1 cellular context compared by ENCODE assay signal in the genomic region with DNA sequence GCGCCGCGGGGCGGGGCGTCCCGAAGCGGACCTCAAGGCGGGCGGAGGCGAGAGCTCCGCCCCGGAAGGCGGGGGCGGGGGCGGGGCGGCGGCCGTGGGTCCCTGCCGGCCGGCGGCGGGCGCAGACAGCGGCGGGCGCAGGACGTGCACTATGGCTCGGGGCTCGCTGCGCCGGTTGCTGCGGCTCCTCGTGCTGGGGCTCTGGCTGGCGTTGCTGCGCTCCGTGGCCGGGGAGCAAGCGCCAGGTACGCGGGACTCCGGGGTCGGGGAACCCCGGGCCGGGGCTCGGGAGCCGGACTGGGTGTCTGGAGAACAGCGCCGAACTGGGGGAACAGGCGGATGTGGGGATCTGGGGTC.
A peak's percentile ranks its signal among the peaks of the same experiment; 100 is the strongest.
TF ChIP-seq lines count a peak whose summit lies in the region.

A gene with protein sequence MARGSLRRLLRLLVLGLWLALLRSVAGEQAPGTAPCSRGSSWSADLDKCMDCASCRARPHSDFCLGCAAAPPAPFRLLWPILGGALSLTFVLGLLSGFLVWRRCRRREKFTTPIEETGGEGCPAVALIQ (plus strand): TSS at position 122 of the 357 bp plus-strand sequence. CDS start 30 bp downstream, at position 152.

TF ChIP-seq in HepG2, 621 proteins besides CTCF, POLR2A, EP300 and RAD21 (continued from another document):
- TF ChIP-seq, protein P1, sequence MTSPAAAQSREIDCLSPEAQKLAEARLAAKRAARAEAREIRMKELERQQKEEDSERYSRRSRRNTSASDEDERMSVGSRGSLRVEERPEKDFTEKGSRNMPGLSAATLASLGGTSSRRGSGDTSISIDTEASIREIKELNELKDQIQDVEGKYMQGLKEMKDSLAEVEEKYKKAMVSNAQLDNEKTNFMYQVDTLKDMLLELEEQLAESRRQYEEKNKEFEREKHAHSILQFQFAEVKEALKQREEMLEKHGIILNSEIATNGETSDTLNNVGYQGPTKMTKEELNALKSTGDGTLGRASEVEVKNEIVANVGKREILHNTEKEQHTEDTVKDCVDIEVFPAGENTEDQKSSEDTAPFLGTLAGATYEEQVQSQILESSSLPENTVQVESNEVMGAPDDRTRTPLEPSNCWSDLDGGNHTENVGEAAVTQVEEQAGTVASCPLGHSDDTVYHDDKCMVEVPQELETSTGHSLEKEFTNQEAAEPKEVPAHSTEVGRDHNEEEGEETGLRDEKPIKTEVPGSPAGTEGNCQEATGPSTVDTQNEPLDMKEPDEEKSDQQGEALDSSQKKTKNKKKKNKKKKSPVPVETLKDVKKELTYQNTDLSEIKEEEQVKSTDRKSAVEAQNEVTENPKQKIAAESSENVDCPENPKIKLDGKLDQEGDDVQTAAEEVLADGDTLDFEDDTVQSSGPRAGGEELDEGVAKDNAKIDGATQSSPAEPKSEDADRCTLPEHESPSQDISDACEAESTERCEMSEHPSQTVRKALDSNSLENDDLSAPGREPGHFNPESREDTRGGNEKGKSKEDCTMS (CRISPR knock-in tag; conservative IDR thresholded peaks at IDR 0.05): no peak
- no peak for TF ChIP-seq ZNF362 (CRISPR knock-in tag; IDR thresholded peaks at IDR 0.05; ENCODE audit: borderline replicate concordance)
- TF ChIP-seq CENPX (CRISPR knock-in tag; IDR thresholded peaks at IDR 0.05): no peak
- peak; percentile 58 for TF ChIP-seq ZFY (CRISPR knock-in tag; IDR thresholded peaks at IDR 0.05)
- TF ChIP-seq JDP2 (CRISPR knock-in tag; IDR thresholded peaks at IDR 0.05; ENCODE audit: borderline replicate concordance): no peak
- TF ChIP-seq ZNF260 (CRISPR knock-in tag; IDR thresholded peaks at IDR 0.05; ENCODE audit: borderline replicate concordance, low read depth): no peak
- TF ChIP-seq KMT2B (CRISPR knock-in tag; IDR thresholded peaks at IDR 0.05): 0 out of 2 replicates have a peak, but pooled peaks have one; percentile 45
- no peak for TF ChIP-seq ZNF572 (CRISPR knock-in tag; IDR thresholded peaks at IDR 0.05)
- TF ChIP-seq ZFP36L2 (CRISPR knock-in tag; IDR thresholded peaks at IDR 0.05): no peak
- no peak for TF ChIP-seq XRCC5 (optimal IDR thresholded peaks at IDR 0.05; ENCODE audit: low read length)
- 0 out of 2 replicates have a peak, but pooled peaks have one; percentile 36 for TF ChIP-seq MYPOP (CRISPR knock-in tag; IDR thresholded peaks at IDR 0.05)
- 0 out of 2 replicates have a peak, but pooled peaks have one; percentile 39 for TF ChIP-seq ZNF34 (CRISPR knock-in tag; IDR thresholded peaks at IDR 0.05; ENCODE audit: borderline replicate concordance)
- TF ChIP-seq KDM6A (CRISPR knock-in tag; IDR thresholded peaks at IDR 0.05; ENCODE audit: low read depth): no peak
- 0 out of 2 replicates have a peak, but pooled peaks have one; percentile 3 for TF ChIP-seq MEIS1 (CRISPR knock-in tag; IDR thresholded peaks at IDR 0.05; ENCODE audit: borderline replicate concordance)
- TF ChIP-seq SKI (IDR thresholded peaks at IDR 0.05; ENCODE audit: partially characterized antibody): peak; percentile 64
- TF ChIP-seq HOXA3 (CRISPR knock-in tag; IDR thresholded peaks at IDR 0.05): peak; percentile 26; the same call in 1 of the 2 replicates
- no peak for TF ChIP-seq DMAP1 (CRISPR knock-in tag; IDR thresholded peaks at IDR 0.05)
- peak; percentile 9 for TF ChIP-seq RBM39 (IDR thresholded peaks at IDR 0.05; ENCODE audit: low read depth, low read length, poor library complexity, severe bottlenecking)
- TF ChIP-seq ZNF563 (CRISPR knock-in tag; IDR thresholded peaks at IDR 0.05): no peak
- TF ChIP-seq, protein P2, sequence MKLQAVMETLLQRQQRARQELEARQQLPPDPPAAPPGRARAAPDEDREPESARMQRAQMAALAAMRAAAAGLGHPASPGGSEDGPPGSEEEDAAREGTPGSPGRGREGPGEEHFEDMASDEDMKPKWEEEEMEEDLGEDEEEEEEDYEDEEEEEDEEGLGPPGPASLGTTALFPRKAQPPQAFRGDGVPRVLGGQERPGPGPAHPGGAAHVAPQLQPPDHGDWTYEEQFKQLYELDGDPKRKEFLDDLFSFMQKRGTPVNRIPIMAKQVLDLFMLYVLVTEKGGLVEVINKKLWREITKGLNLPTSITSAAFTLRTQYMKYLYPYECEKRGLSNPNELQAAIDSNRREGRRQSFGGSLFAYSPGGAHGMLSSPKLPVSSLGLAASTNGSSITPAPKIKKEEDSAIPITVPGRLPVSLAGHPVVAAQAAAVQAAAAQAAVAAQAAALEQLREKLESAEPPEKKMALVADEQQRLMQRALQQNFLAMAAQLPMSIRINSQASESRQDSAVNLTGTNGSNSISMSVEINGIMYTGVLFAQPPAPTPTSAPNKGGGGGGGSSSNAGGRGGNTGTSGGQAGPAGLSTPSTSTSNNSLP (IDR thresholded peaks at IDR 0.05; ENCODE audit: low read depth, low read length): no peak
- no peak for TF ChIP-seq SMC3 (IDR thresholded peaks at IDR 0.05; ENCODE audit: low read length)
- TF ChIP-seq ATRX (CRISPR knock-in tag; IDR thresholded peaks at IDR 0.05; ENCODE audit: borderline replicate concordance): no peak
- no peak for TF ChIP-seq NAIF1 (CRISPR knock-in tag; IDR thresholded peaks at IDR 0.05; ENCODE audit: borderline replicate concordance)
- no peak for TF ChIP-seq NFYC (CRISPR knock-in tag; IDR thresholded peaks at IDR 0.05)
- no peak for TF ChIP-seq HNRNPL (IDR thresholded peaks at IDR 0.05; ENCODE audit: low read depth, low read length)
- TF ChIP-seq MXI1 (IDR thresholded peaks at IDR 0.05; ENCODE audit: borderline replicate concordance, low read depth, low read length): peak; percentile 60; the same call in 1 of the 3 replicates
- TF ChIP-seq NFAT5 (CRISPR knock-in tag; IDR thresholded peaks at IDR 0.05): 0 out of 2 replicates have a peak, but pooled peaks have one; percentile 35
- TF ChIP-seq RCOR2 (CRISPR knock-in tag; IDR thresholded peaks at IDR 0.05): no peak
- TF ChIP-seq ZNF780A (CRISPR knock-in tag; IDR thresholded peaks at IDR 0.05): no peak; the same call in 1 of the 2 replicates
- no peak for TF ChIP-seq ATF1 (CRISPR knock-in tag; IDR thresholded peaks at IDR 0.05)
- TF ChIP-seq ZNF530 (CRISPR knock-in tag; IDR thresholded peaks at IDR 0.05; ENCODE audit: low read depth): no peak
- no peak for TF ChIP-seq ZNF207 (IDR thresholded peaks at IDR 0.05; ENCODE audit: borderline replicate concordance)
